Comparison of ENCODE assay signal across 21 cellular contexts in genomic region chr12:89391726-89392336, GRCh38. TPM values are rescaled to one million over a fixed set of nuclear protein-coding genes. Genes with fewer than 3 reads are reported as not detected.
DNase-seq lines count a peak whose midpoint lies in the region; ATAC-seq and TF ChIP-seq lines count a peak whose summit lies in the region.
"Had no signal": no experiment of that assay in that cellular context is flagged by ENCODE, and none has a peak within 500 bp of the region (broad histone marks: within the 10 kb centered on the region; RNA-seq: fewer than 3 reads in every experiment).

No MANE protein-coding gene starts in this region.

- DNase-seq in HL-60 (ENCODE audit: low read depth in 1 of 2, low spot score in 1 of 2) = no peak
- DNase-seq in SJSA1 (ENCODE audit: low read depth in 1 of 2, low spot score in 2 of 2) = no peak
- DNase-seq in kidney glomerular epithelial cell (lab: John Stamatoyannopoulos, UW) = peak; percentile 22
- DNase-seq in spleen = no peak
- no peak for DNase-seq in RPMI8226
- DNase-seq in mucosa of descending colon = no peak
- DNase-seq in activated T-cell treated with anti-CD3 and anti-CD28 coated beads, Interleukin-2, amount 50 U/mL, for 1 hour = no peak
- DNase-seq: activated CD4-positive, alpha-beta T cell treated with anti-CD3 and anti-CD28 coated beads for 4 hours; CD4-positive, alpha-beta memory T cell; cerebellar nuclear complex; DMS153; KG1; NCI-H146; NCI-H2171; NCI-H748 treated with DMSO at 0.1 percent for 48 hours; right cardiac atrium; SW 1271 had no signal

- TF ChIP-seq CTCF in HL-60 (IDR thresholded peaks at IDR 0.05; ENCODE audit: insufficient read depth, low read length) (no peak), spleen (IDR thresholded peaks at IDR 0.05 in 8 of 11, conservative IDR thresholded peaks at IDR 0.05 in 3 of 11) (no peak), mucosa of descending colon (IDR thresholded peaks at IDR 0.05) (no peak)

- peak overlapping the region; percentile 67 for H3K27ac ChIP-seq in HL-60 (replicated peaks)
- peak overlapping the region; percentile 69 for H3K27ac ChIP-seq in SJSA1
- peak overlapping the region in 5 of 8 donors; percentile 32 to 86 (median 82) for H3K27ac ChIP-seq in spleen
- H3K27ac ChIP-seq: ascending aorta, foreskin keratinocyte, vagina had no signal

- ATAC-seq in mucosa of descending colon = no peak

- 94 to 98% (median 95%) methylated on average over 6 of the region's 6 CpGs for WGBS in spleen, 5 donors

- no peaks in the 10 kb centered on the region for H3K9me3 ChIP-seq in SJSA1 (replicated peaks)
- H3K9me3 ChIP-seq in spleen = no peaks in the 10 kb centered on the region
- no peaks in the 10 kb centered on the region for H3K9me3 ChIP-seq in mucosa of descending colon
- H3K9me3 ChIP-seq: ascending aorta, HAP-1, vagina had no signal

- H3K4me1 ChIP-seq in SJSA1 (replicated peaks) = peaks cover 24% of the 10 kb centered on the region
- peaks cover 14 to 64% (median 32%) of the 10 kb centered on the region in 6 donors for H3K4me1 ChIP-seq in spleen
- peaks cover 12% of the 10 kb centered on the region for H3K4me1 ChIP-seq in mucosa of descending colon (ENCODE audit: low read depth)
- H3K4me1 ChIP-seq: ascending aorta, foreskin keratinocyte, HAP-1, vagina had no signal

- intact Hi-C loops in spleen (cut with DNase I; ENCODE audit: low total_unique reads) = no loop called here
- intact Hi-C loops in mucosa of descending colon (cut with DNase I, micrococcal nuclease) = no loop called here

- H3K27me3 ChIP-seq in HL-60 (ENCODE audit: insufficient read depth, poor library complexity, severe bottlenecking) = no peaks in the 10 kb centered on the region
- no peaks in the 10 kb centered on the region for H3K27me3 ChIP-seq in SJSA1 (replicated peaks)
- no peaks in the 10 kb centered on the region for H3K27me3 ChIP-seq in spleen (replicated peaks in 1 of 7)
- H3K27me3 ChIP-seq: ascending aorta, foreskin keratinocyte, vagina had no signal

- no peak overlapping the region for H3K4me3 ChIP-seq in HL-60 (replicated peaks; ENCODE audit: insufficient read depth, low read length)
- H3K4me3 ChIP-seq in SJSA1 = no peak overlapping the region
- H3K4me3 ChIP-seq in spleen = no peak overlapping the region
- no peak overlapping the region for H3K4me3 ChIP-seq in mucosa of descending colon
- H3K4me3 ChIP-seq: ascending aorta, HAP-1, vagina had no signal

- no peaks in the 10 kb centered on the region for H3K36me3 ChIP-seq in SJSA1
- H3K36me3 ChIP-seq in spleen = no peaks in the 10 kb centered on the region
- no peaks in the 10 kb centered on the region for H3K36me3 ChIP-seq in mucosa of descending colon (ENCODE audit: low read depth)
- H3K36me3 ChIP-seq: ascending aorta, HAP-1, vagina had no signal

- TF ChIP-seq POLR2A in spleen (IDR thresholded peaks at IDR 0.05) = no peak

RNA-seq across cellular contexts. Expression of gene DUSP6, which starts 39.5 kb away (rescaled TPM):
- 10.3 and 11.0 TPM in 2 replicates for total RNA-seq in SJSA1 (2014; rRNA removed; shearing (Covaris generic))
- total RNA-seq in spleen (100 to 1,000 TPM; 104 to 193 (median 143) TPM), mucosa of descending colon (10 to 100 TPM; 56.6 to 82.1 (median 65.0) TPM)
- 10 to 100 TPM; 34.7 to 43.0 (median 35.1) TPM for polyA plus RNA-seq in spleen
